Comparison of ENCODE assay signal across 25 cellular contexts in genomic region chr5:144114571-144114970, GRCh38.
"Had no signal": no experiment of that assay in that cellular context is flagged by ENCODE, and none has a peak within 500 bp of the region (broad histone marks: within the 10 kb centered on the region; RNA-seq: fewer than 3 reads in every experiment).

No MANE protein-coding gene starts in this region.

- H3K4me3 ChIP-seq: stomach, testis, thoracic aorta, thyroid gland, tibial artery, tibial nerve, transverse colon, upper lobe of left lung, upper lobe of right lung, uterus, vagina had no signal

- H3K27ac ChIP-seq: stomach, testis, thoracic aorta, thyroid gland, tibial artery, tibial nerve, transverse colon, upper lobe of left lung, upper lobe of right lung, uterus, vagina had no signal

- H3K27me3 ChIP-seq: stomach, testis, thyroid gland, tibial artery, tibial nerve, transverse colon, upper lobe of left lung, upper lobe of right lung, uterus, vagina had no signal

- DNase-seq: stimulated activated CD4-positive, alpha-beta T cell treated with anti-CD3 and anti-CD28 coated beads, Interleukin-2, amount 100 ng/mL, for 48 hours; stimulated activated CD4-positive, alpha-beta T cell treated with anti-CD3 and anti-CD28 coated beads, Interleukin-4, amount 100 ng/mL, for 1 hour; stimulated activated CD4-positive, alpha-beta T cell treated with anti-CD3 and anti-CD28 coated beads, Interleukin-4, amount 100 ng/mL, for 24 hours; stimulated activated CD4-positive, alpha-beta T cell treated with anti-CD3 and anti-CD28 coated beads, Interleukin-4, amount 100 ng/mL, for 4 hours; stimulated activated CD8-positive, alpha-beta memory T cell treated with anti-CD3 and anti-CD28 coated beads, Interleukin-4, amount 100 ng/mL, for 48 hours; stimulated activated naive B cell treated with anti-CD40 and anti-IgM and Interleukin-4, amounts not matched to agents 10 μg/mL and 1 μg/mL and 100 μg/mL, for 72 hours; stimulated activated naive CD4-positive, alpha-beta T cell; stimulated activated naive CD4-positive, alpha-beta T cell treated with Interleukin-2 at 50 U/mL for 16 hours; stimulated activated naive CD8-positive, alpha-beta T cell treated with anti-CD3 and anti-CD28 coated beads, Interleukin-15, amount 100 ng/mL, for 72 hours; stimulated activated naive CD8-positive, alpha-beta T cell treated with anti-CD3 and anti-CD28 coated beads, Interleukin-15, Interleukin-2, amounts not matched to agents 100 U/mL and 50 U/mL, for 24 hours; stomach; substantia nigra; testis; thyroid gland; tibial artery; transverse colon; trophoblast cell; upper lobe of left lung; upper lobe of right lung; uterus had no signal

- H3K4me1 ChIP-seq: stomach, testis, thyroid gland, tibial artery, tibial nerve, transverse colon, upper lobe of left lung, upper lobe of right lung, uterus, vagina had no signal

- H3K9me3 ChIP-seq: testis, thoracic aorta, thyroid gland, transverse colon, upper lobe of left lung, upper lobe of right lung, uterus, vagina had no signal

- ATAC-seq: stimulated activated effector memory CD8-positive, alpha-beta T cell treated with anti-CD3 and anti-CD28 coated beads, Interleukin-12 subunit alpha, Interleukin-12 subunit beta, amount 100 ng/mL, for 72 hours; stimulated activated memory B cell treated with anti-CD40 and anti-IgM and Interleukin-4, amounts not matched to agents 10 μg/mL and 1 μg/mL and 100 μg/mL, for 72 hours; stimulated activated naive B cell treated with anti-CD40 and anti-IgM and Interleukin-4, amounts not matched to agents 10 μg/mL and 1 μg/mL and 100 μg/mL, for 72 hours; stimulated activated naive CD8-positive, alpha-beta T cell treated with anti-CD3 and anti-CD28 coated beads, Interleukin-15, amount 100 ng/mL, for 72 hours; stimulated activated naive CD8-positive, alpha-beta T cell treated with anti-CD3 and anti-CD28 coated beads, Interleukin-15, Interleukin-2, amounts not matched to agents 100 U/mL and 50 U/mL, for 24 hours; upper lobe of right lung had no signal

- H3K36me3 ChIP-seq: stomach, thoracic aorta, thyroid gland, tibial artery, tibial nerve, transverse colon, upper lobe of left lung, upper lobe of right lung, uterus, vagina had no signal
